Comparison of ENCODE assay signal across 30 cellular contexts in genomic region chr14:48814562-48814961, GRCh38.
"Had no signal": no experiment of that assay in that cellular context is flagged by ENCODE, and none has a peak within 500 bp of the region (broad histone marks: within the 10 kb centered on the region; RNA-seq: fewer than 3 reads in every experiment).

No MANE protein-coding gene starts in this region.

- H3K27me3 Mint-ChIP-seq: activated CD4-positive, alpha-beta memory T cell treated with anti-CD3 and anti-CD28 coated beads for 36 hours; activated CD4-positive, alpha-beta T cell treated with anti-CD3 and anti-CD28 coated beads, Interleukin-2, amount 10 ng/mL, durations not matched to agents 24 days and 14 days; activated T-helper 17 cell treated with anti-CD3 and anti-CD28 coated beads, Interleukin-2, amount 50 U/mL, for 72 hours; naive B cell; progenitor cell of endocrine pancreas had no signal

- H3K4me1 ChIP-seq: breast epithelium, testis, uterus had no signal

- H3K9me3 Mint-ChIP-seq: activated CD4-positive, alpha-beta T cell treated with anti-CD3 and anti-CD28 coated beads, Interleukin-2, amount 10 ng/mL, durations not matched to agents 24 days and 14 days; activated T-cell treated with anti-CD3 and anti-CD28 coated beads, Interleukin-2, amount 50 U/mL, for 4 hours; activated T-helper 17 cell treated with anti-CD3 and anti-CD28 coated beads, Interleukin-2, amount 50 U/mL, for 72 hours; nephron progenitor cell had no signal

- H3K27ac Mint-ChIP-seq: activated CD4-positive, alpha-beta memory T cell treated with anti-CD3 and anti-CD28 coated beads for 36 hours; activated CD4-positive, alpha-beta T cell treated with anti-CD3 and anti-CD28 coated beads, Interleukin-2, amount 10 ng/mL, durations not matched to agents 24 days and 14 days; activated naive CD4-positive, alpha-beta T cell treated with anti-CD3 and anti-CD28 coated beads, Interleukin-2, amount 50 U/mL, for 72 hours; activated T-helper 17 cell treated with anti-CD3 and anti-CD28 coated beads, Interleukin-2, amount 50 U/mL, for 72 hours; mesothelial cell of epicardium; naive B cell; nephron progenitor cell; progenitor cell of endocrine pancreas had no signal

- H3K27me3 ChIP-seq: breast epithelium, ovary, testis, uterus had no signal

- H3K36me3 ChIP-seq: breast epithelium, ovary, uterus had no signal

- H3K27ac ChIP-seq: breast epithelium, ovary, skin epidermis, testis, uterus had no signal

- H3K4me1 Mint-ChIP-seq: activated CD4-positive, alpha-beta T cell treated with anti-CD3 and anti-CD28 coated beads, Interleukin-2, amount 10 ng/mL, durations not matched to agents 24 days and 14 days; activated T-helper 17 cell treated with anti-CD3 and anti-CD28 coated beads, Interleukin-2, amount 50 U/mL, for 72 hours; naive B cell had no signal

- FAIRE-seq: endothelial cell of umbilical vein, keratinocyte had no signal

- H3K4me3 Mint-ChIP-seq: activated CD4-positive, alpha-beta memory T cell treated with anti-CD3 and anti-CD28 coated beads for 36 hours; activated CD4-positive, alpha-beta T cell treated with anti-CD3 and anti-CD28 coated beads, Interleukin-2, amount 10 ng/mL, durations not matched to agents 24 days and 14 days; activated T-cell treated with anti-CD3 and anti-CD28 coated beads, Interleukin-2, amount 50 U/mL, for 4 hours; activated T-helper 17 cell treated with anti-CD3 and anti-CD28 coated beads, Interleukin-2, amount 50 U/mL, for 72 hours; mesothelial cell of epicardium; naive B cell; nephron progenitor cell had no signal

- H3K9me3 ChIP-seq: breast epithelium, ovary, testis, uterus had no signal

- ATAC-seq: activated naive CD4-positive, alpha-beta T cell treated with anti-CD3 and anti-CD28 coated beads, Interleukin-2, amount 50 U/mL, for 72 hours; activated T-cell treated with anti-CD3 and anti-CD28 coated beads, Interleukin-2, amount 50 U/mL, for 4 hours; activated T-helper 17 cell treated with anti-CD3 and anti-CD28 coated beads, Interleukin-2, amount 50 U/mL, for 72 hours; left colon; sciatic nerve; stimulated activated naive CD8-positive, alpha-beta T cell treated with anti-CD3 and anti-CD28 coated beads, Interleukin-15, Interleukin-2, amounts not matched to agents 100 U/mL and 50 U/mL, for 24 hours had no signal

- H3K4me3 ChIP-seq: breast epithelium, ovary, skin epidermis, testis, uterus had no signal

- DNase-seq: activated CD4-positive, alpha-beta memory T cell treated with anti-CD3 and anti-CD28 coated beads for 36 hours; activated CD4-positive, alpha-beta T cell treated with anti-CD3 and anti-CD28 coated beads, Interleukin-2, amount 10 ng/mL, durations not matched to agents 24 days and 14 days; activated CD4-positive, CD25-positive, alpha-beta regulatory T cell treated with anti-CD3 and anti-CD28 coated beads, Interleukin-2, amount 50 U/mL, for 72 hours; activated CD8-positive, alpha-beta memory T cell treated with anti-CD3 and anti-CD28 coated beads, Interleukin-2, amount 50 U/mL, for 4 hours; activated gamma-delta T cell treated with Interleukin-2 at 50 U/mL for 16 hours; activated T-cell treated with anti-CD3 and anti-CD28 coated beads, Interleukin-2, amount 50 U/mL, for 4 hours; central memory CD4-positive, alpha-beta T cell; head of caudate nucleus; hippocampal formation; left colon; mammary epithelial cell; naive B cell; nephron progenitor cell; ovary; stimulated activated CD4-positive, alpha-beta T cell treated with anti-CD3 and anti-CD28 coated beads, Interleukin-12 subunit alpha, Interleukin-12 subunit beta, amount 100 ng/mL, for 4 hours; stimulated activated CD4-positive, alpha-beta T cell treated with anti-CD3 and anti-CD28 coated beads, Interleukin-4, amount 100 ng/mL, for 1 hour; stimulated activated naive CD8-positive, alpha-beta T cell treated with anti-CD3 and anti-CD28 coated beads, Interleukin-15, Interleukin-2, amounts not matched to agents 100 U/mL and 50 U/mL, for 24 hours; T1000; testis; trophoblast cell; uterus had no signal

- H3K36me3 Mint-ChIP-seq: activated CD4-positive, alpha-beta memory T cell treated with anti-CD3 and anti-CD28 coated beads for 36 hours; activated naive CD4-positive, alpha-beta T cell treated with anti-CD3 and anti-CD28 coated beads, Interleukin-2, amount 50 U/mL, for 72 hours; mesothelial cell of epicardium had no signal
